1 cellular context compared by ENCODE assay signal in the genomic region with DNA sequence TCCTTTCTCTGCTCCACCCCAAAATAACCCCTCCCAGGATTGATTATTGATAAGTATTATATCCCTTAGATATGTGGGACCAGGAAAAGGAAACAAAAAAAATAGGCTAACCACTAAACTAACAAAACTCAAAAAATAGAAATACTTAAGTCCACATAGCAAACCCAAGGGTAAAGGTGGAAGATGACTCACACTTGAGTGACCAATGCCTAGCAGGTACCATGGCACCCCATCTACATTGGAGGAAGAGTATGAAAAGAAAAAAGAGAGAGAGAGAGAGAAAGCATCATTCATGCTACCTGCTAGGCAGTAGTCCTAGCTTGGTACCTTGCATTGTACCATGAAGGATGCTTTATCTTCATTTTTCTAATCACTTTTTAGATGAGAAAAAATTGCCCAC.
TF ChIP-seq lines count a peak whose summit lies in the region.

No MANE protein-coding gene starts in this region.

TF ChIP-seq in GM23338, 12 proteins besides CTCF, POLR2A, EP300 and RAD21 (continued from another document):
- TF ChIP-seq, protein P1, sequence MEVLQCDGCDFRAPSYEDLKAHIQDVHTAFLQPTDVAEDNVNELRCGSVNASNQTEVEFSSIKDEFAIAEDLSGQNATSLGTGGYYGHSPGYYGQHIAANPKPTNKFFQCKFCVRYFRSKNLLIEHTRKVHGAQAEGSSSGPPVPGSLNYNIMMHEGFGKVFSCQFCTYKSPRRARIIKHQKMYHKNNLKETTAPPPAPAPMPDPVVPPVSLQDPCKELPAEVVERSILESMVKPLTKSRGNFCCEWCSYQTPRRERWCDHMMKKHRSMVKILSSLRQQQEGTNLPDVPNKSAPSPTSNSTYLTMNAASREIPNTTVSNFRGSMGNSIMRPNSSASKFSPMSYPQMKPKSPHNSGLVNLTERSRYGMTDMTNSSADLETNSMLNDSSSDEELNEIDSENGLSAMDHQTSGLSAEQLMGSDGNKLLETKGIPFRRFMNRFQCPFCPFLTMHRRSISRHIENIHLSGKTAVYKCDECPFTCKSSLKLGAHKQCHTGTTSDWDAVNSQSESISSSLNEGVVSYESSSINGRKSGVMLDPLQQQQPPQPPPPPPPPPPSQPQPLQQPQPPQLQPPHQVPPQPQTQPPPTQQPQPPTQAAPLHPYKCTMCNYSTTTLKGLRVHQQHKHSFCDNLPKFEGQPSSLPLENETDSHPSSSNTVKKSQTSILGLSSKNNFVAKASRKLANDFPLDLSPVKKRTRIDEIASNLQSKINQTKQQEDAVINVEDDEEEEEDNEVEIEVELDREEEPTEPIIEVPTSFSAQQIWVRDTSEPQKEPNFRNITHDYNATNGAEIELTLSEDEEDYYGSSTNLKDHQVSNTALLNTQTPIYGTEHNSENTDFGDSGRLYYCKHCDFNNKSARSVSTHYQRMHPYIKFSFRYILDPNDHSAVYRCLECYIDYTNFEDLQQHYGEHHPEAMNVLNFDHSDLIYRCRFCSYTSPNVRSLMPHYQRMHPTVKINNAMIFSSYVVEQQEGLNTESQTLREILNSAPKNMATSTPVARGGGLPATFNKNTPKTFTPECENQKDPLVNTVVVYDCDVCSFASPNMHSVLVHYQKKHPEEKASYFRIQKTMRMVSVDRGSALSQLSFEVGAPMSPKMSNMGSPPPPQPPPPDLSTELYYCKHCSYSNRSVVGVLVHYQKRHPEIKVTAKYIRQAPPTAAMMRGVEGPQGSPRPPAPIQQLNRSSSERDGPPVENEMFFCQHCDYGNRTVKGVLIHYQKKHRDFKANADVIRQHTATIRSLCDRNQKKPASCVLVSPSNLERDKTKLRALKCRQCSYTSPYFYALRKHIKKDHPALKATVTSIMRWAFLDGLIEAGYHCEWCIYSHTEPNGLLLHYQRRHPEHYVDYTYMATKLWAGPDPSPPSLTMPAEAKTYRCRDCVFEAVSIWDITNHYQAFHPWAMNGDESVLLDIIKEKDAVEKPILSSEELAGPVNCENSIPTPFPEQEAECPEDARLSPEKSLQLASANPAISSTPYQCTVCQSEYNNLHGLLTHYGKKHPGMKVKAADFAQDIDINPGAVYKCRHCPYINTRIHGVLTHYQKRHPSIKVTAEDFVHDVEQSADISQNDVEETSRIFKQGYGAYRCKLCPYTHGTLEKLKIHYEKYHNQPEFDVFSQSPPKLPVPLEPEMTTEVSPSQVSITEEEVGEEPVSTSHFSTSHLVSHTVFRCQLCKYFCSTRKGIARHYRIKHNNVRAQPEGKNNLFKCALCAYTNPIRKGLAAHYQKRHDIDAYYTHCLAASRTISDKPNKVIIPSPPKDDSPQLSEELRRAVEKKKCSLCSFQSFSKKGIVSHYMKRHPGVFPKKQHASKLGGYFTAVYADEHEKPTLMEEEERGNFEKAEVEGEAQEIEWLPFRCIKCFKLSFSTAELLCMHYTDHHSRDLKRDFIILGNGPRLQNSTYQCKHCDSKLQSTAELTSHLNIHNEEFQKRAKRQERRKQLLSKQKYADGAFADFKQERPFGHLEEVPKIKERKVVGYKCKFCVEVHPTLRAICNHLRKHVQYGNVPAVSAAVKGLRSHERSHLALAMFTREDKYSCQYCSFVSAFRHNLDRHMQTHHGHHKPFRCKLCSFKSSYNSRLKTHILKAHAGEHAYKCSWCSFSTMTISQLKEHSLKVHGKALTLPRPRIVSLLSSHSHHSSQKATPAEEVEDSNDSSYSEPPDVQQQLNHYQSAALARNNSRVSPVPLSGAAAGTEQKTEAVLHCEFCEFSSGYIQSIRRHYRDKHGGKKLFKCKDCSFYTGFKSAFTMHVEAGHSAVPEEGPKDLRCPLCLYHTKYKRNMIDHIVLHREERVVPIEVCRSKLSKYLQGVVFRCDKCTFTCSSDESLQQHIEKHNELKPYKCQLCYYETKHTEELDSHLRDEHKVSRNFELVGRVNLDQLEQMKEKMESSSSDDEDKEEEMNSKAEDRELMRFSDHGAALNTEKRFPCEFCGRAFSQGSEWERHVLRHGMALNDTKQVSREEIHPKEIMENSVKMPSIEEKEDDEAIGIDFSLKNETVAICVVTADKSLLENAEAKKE (CRISPR knock-in tag; IDR thresholded peaks at IDR 0.05): no peak
- TF ChIP-seq EZH2phosphoT487 (IDR thresholded peaks at IDR 0.05; ENCODE audit: unreplicated experiment): no peak
- TF ChIP-seq POLR2AphosphoS5 (IDR thresholded peaks at IDR 0.05; ENCODE audit: low read depth): no peak
- TF ChIP-seq, protein P2, sequence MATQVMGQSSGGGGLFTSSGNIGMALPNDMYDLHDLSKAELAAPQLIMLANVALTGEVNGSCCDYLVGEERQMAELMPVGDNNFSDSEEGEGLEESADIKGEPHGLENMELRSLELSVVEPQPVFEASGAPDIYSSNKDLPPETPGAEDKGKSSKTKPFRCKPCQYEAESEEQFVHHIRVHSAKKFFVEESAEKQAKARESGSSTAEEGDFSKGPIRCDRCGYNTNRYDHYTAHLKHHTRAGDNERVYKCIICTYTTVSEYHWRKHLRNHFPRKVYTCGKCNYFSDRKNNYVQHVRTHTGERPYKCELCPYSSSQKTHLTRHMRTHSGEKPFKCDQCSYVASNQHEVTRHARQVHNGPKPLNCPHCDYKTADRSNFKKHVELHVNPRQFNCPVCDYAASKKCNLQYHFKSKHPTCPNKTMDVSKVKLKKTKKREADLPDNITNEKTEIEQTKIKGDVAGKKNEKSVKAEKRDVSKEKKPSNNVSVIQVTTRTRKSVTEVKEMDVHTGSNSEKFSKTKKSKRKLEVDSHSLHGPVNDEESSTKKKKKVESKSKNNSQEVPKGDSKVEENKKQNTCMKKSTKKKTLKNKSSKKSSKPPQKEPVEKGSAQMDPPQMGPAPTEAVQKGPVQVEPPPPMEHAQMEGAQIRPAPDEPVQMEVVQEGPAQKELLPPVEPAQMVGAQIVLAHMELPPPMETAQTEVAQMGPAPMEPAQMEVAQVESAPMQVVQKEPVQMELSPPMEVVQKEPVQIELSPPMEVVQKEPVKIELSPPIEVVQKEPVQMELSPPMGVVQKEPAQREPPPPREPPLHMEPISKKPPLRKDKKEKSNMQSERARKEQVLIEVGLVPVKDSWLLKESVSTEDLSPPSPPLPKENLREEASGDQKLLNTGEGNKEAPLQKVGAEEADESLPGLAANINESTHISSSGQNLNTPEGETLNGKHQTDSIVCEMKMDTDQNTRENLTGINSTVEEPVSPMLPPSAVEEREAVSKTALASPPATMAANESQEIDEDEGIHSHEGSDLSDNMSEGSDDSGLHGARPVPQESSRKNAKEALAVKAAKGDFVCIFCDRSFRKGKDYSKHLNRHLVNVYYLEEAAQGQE (IDR thresholded peaks at IDR 0.05; ENCODE audit: unreplicated experiment): no peak
TF ChIP-seq in GM23338: peak in this region for 0.
